Comparison of ENCODE assay signal across 19 cellular contexts in the genomic region with DNA sequence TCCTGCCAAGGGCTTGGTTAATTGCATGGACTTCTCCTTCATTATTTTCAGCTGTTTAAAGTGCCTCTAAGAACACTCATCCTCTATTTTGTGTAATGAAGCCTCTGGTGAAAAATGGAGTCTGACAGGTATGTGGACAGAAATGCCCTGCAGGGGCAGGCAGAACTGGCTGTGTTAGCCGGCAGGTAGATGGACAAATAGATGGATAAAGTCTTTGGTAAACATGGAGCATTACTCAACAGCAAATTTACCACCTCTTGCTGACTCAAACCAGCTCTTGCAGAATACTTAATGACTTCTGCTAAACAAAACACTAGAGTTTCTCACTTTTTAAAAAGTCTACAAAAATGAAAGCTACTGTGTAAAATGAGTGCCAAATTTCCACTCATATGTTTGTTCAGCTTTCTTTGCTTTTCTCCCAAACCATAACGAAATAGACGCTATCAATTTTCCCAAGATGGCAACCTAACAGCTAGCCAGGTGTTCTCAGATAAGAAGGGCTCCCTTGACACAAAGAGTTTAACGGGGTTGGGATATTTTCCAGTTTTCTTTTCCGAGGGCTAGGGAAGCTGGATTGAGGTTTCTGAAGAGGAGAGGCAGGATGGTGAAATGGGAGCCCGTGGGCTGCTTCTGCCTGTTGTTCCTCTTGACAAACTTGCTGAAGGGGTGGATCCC.
DNase-seq lines count a peak whose midpoint lies in the region; ATAC-seq and TF ChIP-seq lines count a peak whose summit lies in the region.
"Had no signal": no experiment of that assay in that cellular context is flagged by ENCODE, and none has a peak within 500 bp of the region (broad histone marks: within the 10 kb centered on the region; RNA-seq: fewer than 3 reads in every experiment).

No MANE protein-coding gene starts in this region.

- TF ChIP-seq CTCF in RWPE1 (conservative IDR thresholded peaks at IDR 0.05; ENCODE audit: low read depth) (no peak), right lobe of liver (IDR thresholded peaks at IDR 0.05) (peak in 1 of 4 donors; percentile 8), ascending aorta (IDR thresholded peaks at IDR 0.05) (no peak)

- H3K9me3 ChIP-seq in right lobe of liver: no peaks in the 10 kb centered on the region
- H3K9me3 ChIP-seq in ascending aorta: peaks cover 15 to 27% of the 10 kb centered on the region in 2 donors

- no peaks in the 10 kb centered on the region for H3K27me3 ChIP-seq in right lobe of liver
- H3K27me3 ChIP-seq in ascending aorta: no peaks in the 10 kb centered on the region
- H3K27me3 ChIP-seq: SJSA1, tibial nerve had no signal

- TF ChIP-seq POLR2A in right lobe of liver (IDR thresholded peaks at IDR 0.05): no peak

- CTCF ChIA-PET in RWPE1 (lab: Yijun Ruan, JAX): interaction anchor here (0.6 kb wide), 1 partner anchor 1274 kb away, joined by 4 read pairs; no protein-coding TSS in a partner anchor

- H3K4me3 ChIP-seq in right lobe of liver (no peak overlapping the region), ascending aorta (no peak overlapping the region)
- H3K4me3 ChIP-seq: SJSA1, tibial nerve had no signal

- intact Hi-C loops in right lobe of liver (cut with DNase I) (no loop called here), ascending aorta (cut with DNase I) (no loop called here)

- H3K27ac ChIP-seq in RWPE1 (no peak overlapping the region), right lobe of liver (peak overlapping the region; percentile 21 to 66 (median 61)), ascending aorta (peak overlapping the region in 1 of 2 donors; percentile 59)
- H3K27ac ChIP-seq: KMS-11, SJSA1 had no signal

- ATAC-seq in right lobe of liver: peak; percentile 79 to 83 (median 82)
- ATAC-seq in GM18861 (IDR thresholded peaks at IDR 0.05; ENCODE audit: unreplicated experiment): no peak
- ATAC-seq: T-helper 17 cell had no signal

- 22% methylated on average over 6 of the region's 6 CpGs for WGBS in right lobe of liver (ENCODE audit: insufficient coverage, low coverage, low lambda C conversion rate, missing lambda C conversion rate)

- DNase-seq in HuH-7.5 (ENCODE audit: low spot score) (peak; percentile 27), NCI-H2081 (lab: John Stamatoyannopoulos, UW) (peak; percentile 36 to 85), RWPE1 (ENCODE audit: low spot score) (peak; percentile 29), right lobe of liver (peak; percentile 60 to 70 (median 64)), medulla oblongata (ENCODE audit: extremely low spot score) (no peak), ascending aorta (ENCODE audit: low spot score in 2 of 2) (no peak)
- no peak for DNase-seq in activated effector memory CD4-positive, alpha-beta T cell treated with Interleukin-2 at 50 U/mL for 16 hours
- DNase-seq: activated gamma-delta T cell treated with Interleukin-2 at 50 U/mL for 16 hours; amniotic stem cell; CD4-positive, alpha-beta memory T cell; central memory CD4-positive, alpha-beta T cell; effector CD4-positive, alpha-beta T cell; NCI-H226; stimulated activated naive CD4-positive, alpha-beta T cell; T-helper 17 cell had no signal

- POLR2A ChIA-PET in RWPE1 (lab: Yijun Ruan, JAX; ENCODE audit: low non-redundant PET): no interaction called here

- H3K36me3 ChIP-seq in right lobe of liver (no peaks in the 10 kb centered on the region), ascending aorta (no peaks in the 10 kb centered on the region)
- H3K36me3 ChIP-seq: SJSA1, tibial nerve had no signal

- peaks cover 0 to 19% (median 0%) of the 10 kb centered on the region in 4 donors for H3K4me1 ChIP-seq in right lobe of liver
- H3K4me1 ChIP-seq in ascending aorta: peaks cover 11 to 20% of the 10 kb centered on the region in 2 donors
- H3K4me1 ChIP-seq: SJSA1 had no signal

Comparison
In these comparisons a context has a peak if more than half of its experiments do, and no peak if none do; other contexts are left out.
1. DNase-seq: peak in HuH-7.5 (single experiment), NCI-H2081 (2 of 2), RWPE1 (single experiment) and right lobe of liver (3 of 3); none in medulla oblongata (single experiment), ascending aorta (0 of 2) and activated effector memory CD4-positive, alpha-beta T cell treated with Interleukin-2 at 50 U/mL for 16 hours (single experiment).